In genomic region chr7:147681530-147681929, GRCh38 we compare ENCODE assay signal across 26 cellular contexts.
DNase-seq lines count a peak whose midpoint lies in the region; ATAC-seq and TF ChIP-seq lines count a peak whose summit lies in the region.
"Had no signal": no experiment of that assay in that cellular context is flagged by ENCODE, and none has a peak within 500 bp of the region (broad histone marks: within the 10 kb centered on the region; RNA-seq: fewer than 3 reads in every experiment).

No MANE protein-coding gene starts in this region.

- H3K4me1 Mint-ChIP-seq in neural progenitor cell = no peaks in the 10 kb centered on the region
- H3K4me1 Mint-ChIP-seq: B cell; CD4-positive, alpha-beta memory T cell; CD4-positive, CD25-positive, alpha-beta regulatory T cell; CD8-positive, alpha-beta memory T cell had no signal

- H3K9me2 ChIP-seq in SK-N-SH = no peaks in the 10 kb centered on the region

- H3K36me3 ChIP-seq in SK-N-SH (replicated peaks in 1 of 2; ENCODE audit: control insufficient read depth in 1 of 2, insufficient read depth in 2 of 2, low read length in 1 of 2) = peaks cover 0 to 2% of the 10 kb centered on the region in 2 experiments
- no peaks in the 10 kb centered on the region for H3K36me3 ChIP-seq in neural progenitor cell
- H3K36me3 ChIP-seq: BLaER1 treated with 17β-estradiol and CSF1 and Interleukin-3, amounts not matched to agents 10 nM and 100 nM had no signal

- TF ChIP-seq CTCF in SK-N-SH (IDR thresholded peaks at IDR 0.05) (no peak), neural progenitor cell (IDR thresholded peaks at IDR 0.05) (no peak)

- no peaks in the 10 kb centered on the region for H4K20me1 ChIP-seq in SK-N-SH (ENCODE audit: insufficient read depth)
- no peaks in the 10 kb centered on the region for H4K20me1 ChIP-seq in neural progenitor cell (ENCODE audit: low read depth)
- H4K20me1 ChIP-seq: BLaER1 treated with 17β-estradiol and CSF1 and Interleukin-3, amounts not matched to agents 10 nM and 100 nM had no signal

- H3K9ac ChIP-seq in SK-N-SH = no peak overlapping the region
- no peak overlapping the region for H3K9ac ChIP-seq in neural progenitor cell
- H3K9ac ChIP-seq: BLaER1 treated with 17β-estradiol and CSF1 and Interleukin-3, amounts not matched to agents 10 nM and 100 nM had no signal

- POLR2A ChIA-PET in SK-N-SH (lab: Yijun Ruan, JAX) = no interaction called here

- no peak for ATAC-seq in SK-N-SH treated with all-trans-retinoic acid at 6 μM for 48 hours
- ATAC-seq: A549, GM12878 had no signal

- H3K4me2 ChIP-seq in SK-N-SH (no peak overlapping the region), neural progenitor cell (no peak overlapping the region)
- H3K4me2 ChIP-seq: A549; BLaER1 treated with 17β-estradiol and CSF1 and Interleukin-3, amounts not matched to agents 10 nM and 100 nM had no signal

- no peaks in the 10 kb centered on the region for H3K79me2 ChIP-seq in SK-N-SH (ENCODE audit: insufficient read depth)
- no peaks in the 10 kb centered on the region for H3K79me2 ChIP-seq in neural progenitor cell (ENCODE audit: low read depth)

- no peaks in the 10 kb centered on the region for H3K36me3 Mint-ChIP-seq in neural progenitor cell
- H3K36me3 Mint-ChIP-seq: CD4-positive, alpha-beta memory T cell; CD4-positive, CD25-positive, alpha-beta regulatory T cell; CD8-positive, alpha-beta memory T cell had no signal

- no peak for TF ChIP-seq RAD21 in SK-N-SH (IDR thresholded peaks at IDR 0.05; ENCODE audit: low read length)

- DNase-seq in SK-N-SH (no peak), MV-4-11 (lab: John Stamatoyannopoulos, UW) (peak; percentile 54), neural progenitor cell (ENCODE audit: low spot score) (no peak), CD1c-positive myeloid dendritic cell (ENCODE audit: extremely low spot score) (no peak), COR-L47 (lab: John Stamatoyannopoulos, UW) (no peak)
- DNase-seq in stimulated activated CD8-positive, alpha-beta memory T cell treated with anti-CD3 and anti-CD28 coated beads, Interleukin-4, amount 100 ng/mL, for 48 hours = no peak
- DNase-seq: AML-193; Caco-2; Calu3; CD4-positive, alpha-beta memory T cell; CD4-positive, CD25-positive, alpha-beta regulatory T cell; CD8-positive, alpha-beta memory T cell; DMS 273 treated with DMSO at 0.1 percent for 48 hours; DMS153; DMS53; DMS79; DND-41; EL; GDM1 had no signal

- H3K4me3 ChIP-seq in SK-N-SH (ENCODE audit: low read depth in 2 of 2, low read length in 1 of 2) (no peak overlapping the region), neural progenitor cell (no peak overlapping the region)
- H3K4me3 ChIP-seq: A549; BLaER1 treated with 17β-estradiol and CSF1 and Interleukin-3, amounts not matched to agents 10 nM and 100 nM; GM12878 had no signal

- no peak overlapping the region for H3K27ac Mint-ChIP-seq in neural progenitor cell
- H3K27ac Mint-ChIP-seq: B cell; CD4-positive, alpha-beta memory T cell; CD4-positive, CD25-positive, alpha-beta regulatory T cell; CD8-positive, alpha-beta memory T cell had no signal

- H2AFZ ChIP-seq in SK-N-SH (ENCODE audit: low read depth) (peak overlapping the region; percentile 35; the same call in 1 of the 2 replicates), neural progenitor cell (replicated peaks) (peak overlapping the region; percentile 0)

- H3K27me3 ChIP-seq in SK-N-SH (ENCODE audit: insufficient read depth) (no peaks in the 10 kb centered on the region), neural progenitor cell (no peaks in the 10 kb centered on the region)
- H3K27me3 ChIP-seq: BLaER1 treated with 17β-estradiol and CSF1 and Interleukin-3, amounts not matched to agents 10 nM and 100 nM had no signal

- H3F3A ChIP-seq in SK-N-SH (replicated peaks; ENCODE audit: insufficient read depth) (no peaks in the 10 kb centered on the region), neural progenitor cell (ENCODE audit: low read depth) (no peaks in the 10 kb centered on the region)

- H3K27ac ChIP-seq in SK-N-SH (ENCODE audit: low read depth in 2 of 2, low read length in 1 of 2) = no peak overlapping the region
- no peak overlapping the region for H3K27ac ChIP-seq in neural progenitor cell
- H3K27ac ChIP-seq: 22Rv1; A549; BLaER1 treated with 17β-estradiol and CSF1 and Interleukin-3, amounts not matched to agents 10 nM and 100 nM; C4-2B had no signal

- TF ChIP-seq EP300 in SK-N-SH (IDR thresholded peaks at IDR 0.05; ENCODE audit: borderline replicate concordance in 1 of 2, low read depth in 1 of 2, low read length in 1 of 2) = no peak

- H3K9me3 ChIP-seq in SK-N-SH (no peaks in the 10 kb centered on the region), neural progenitor cell (ENCODE audit: low read depth) (no peaks in the 10 kb centered on the region)
- H3K9me3 ChIP-seq: A549; BLaER1 treated with 17β-estradiol and CSF1 and Interleukin-3, amounts not matched to agents 10 nM and 100 nM; Caco-2 had no signal

- WGBS in SK-N-SH (ENCODE audit: low lambda C conversion rate) = 52% methylated on average over 1 of the region's 1 CpG

- H3K4me3 Mint-ChIP-seq in neural progenitor cell = no peak overlapping the region
- H3K4me3 Mint-ChIP-seq: B cell; CD4-positive, alpha-beta memory T cell; CD4-positive, CD25-positive, alpha-beta regulatory T cell; CD8-positive, alpha-beta memory T cell had no signal

- H3K27me3 Mint-ChIP-seq in neural progenitor cell (ENCODE audit: insufficient read depth, low read depth) = no peaks in the 10 kb centered on the region
- H3K27me3 Mint-ChIP-seq: B cell; CD4-positive, alpha-beta memory T cell; CD4-positive, CD25-positive, alpha-beta regulatory T cell; CD8-positive, alpha-beta memory T cell had no signal

- CTCF ChIA-PET in SK-N-SH (lab: Yijun Ruan, JAX) = interaction anchor here (1.0 to 1.1 kb wide), 2 partner anchors 14 to 42 kb away, joined by 3 read pairs; no protein-coding TSS in a partner anchor

- no peaks in the 10 kb centered on the region for H3K9me3 Mint-ChIP-seq in neural progenitor cell

- H3K4me1 ChIP-seq in SK-N-SH (ENCODE audit: control insufficient read depth in 1 of 2, insufficient read depth in 2 of 2, low read depth in 1 of 2, low read length in 1 of 2) = peaks cover 0 to 2% of the 10 kb centered on the region in 2 experiments; a peak in 2 of 4 replicates
- H3K4me1 ChIP-seq in neural progenitor cell = no peaks in the 10 kb centered on the region
- H3K4me1 ChIP-seq: A549; BLaER1 treated with 17β-estradiol and CSF1 and Interleukin-3, amounts not matched to agents 10 nM and 100 nM; Caco-2 had no signal

TF ChIP-seq in SK-N-SH, 30 proteins besides CTCF, POLR2A, EP300 and RAD21:
- no peak for TF ChIP-seq FOXM1 (IDR thresholded peaks at IDR 0.05; ENCODE audit: low read depth)

TF ChIP-seq in SK-N-SH treated with all-trans-retinoic acid at 6 μM for 48 hours, 23 proteins besides CTCF, POLR2A, EP300 and RAD21 (continues in another document):
- no peak for TF ChIP-seq RARB (CRISPR knock-in tag; IDR thresholded peaks at IDR 0.05)
- no peak for TF ChIP-seq GLIS3 (CRISPR knock-in tag; IDR thresholded peaks at IDR 0.05)
- TF ChIP-seq CREB5 (CRISPR knock-in tag; IDR thresholded peaks at IDR 0.05; ENCODE audit: low read depth) = no peak
- no peak for TF ChIP-seq SNAI2 (CRISPR knock-in tag; IDR thresholded peaks at IDR 0.05)
- no peak for TF ChIP-seq TSHZ2 (CRISPR knock-in tag; IDR thresholded peaks at IDR 0.05)
- TF ChIP-seq ZNF70 (CRISPR knock-in tag; IDR thresholded peaks at IDR 0.05) = no peak
- no peak for TF ChIP-seq ISL1 (CRISPR knock-in tag; IDR thresholded peaks at IDR 0.05)
- no peak for TF ChIP-seq TOX (CRISPR knock-in tag; IDR thresholded peaks at IDR 0.05; ENCODE audit: borderline replicate concordance)
- TF ChIP-seq PPARA (CRISPR knock-in tag; IDR thresholded peaks at IDR 0.05; ENCODE audit: borderline replicate concordance) = no peak
- TF ChIP-seq ESRRG (CRISPR knock-in tag; IDR thresholded peaks at IDR 0.05) = no peak
- TF ChIP-seq ZNF565 (CRISPR knock-in tag; conservative IDR thresholded peaks at IDR 0.05; ENCODE audit: low read depth) = no peak
- no peak for TF ChIP-seq CSDC2 (CRISPR knock-in tag; IDR thresholded peaks at IDR 0.05)
